Comparison of ENCODE assay signal across 32 cellular contexts in genomic region chr4:65719635-65720034, GRCh38. TPM values are rescaled to one million over a fixed set of nuclear protein-coding genes. Genes with fewer than 3 reads are reported as not detected.
"Had no signal": no experiment of that assay in that cellular context is flagged by ENCODE, and none has a peak within 500 bp of the region (broad histone marks: within the 10 kb centered on the region; RNA-seq: fewer than 3 reads in every experiment).

No MANE protein-coding gene starts in this region.

- H3K27me3 Mint-ChIP-seq: activated B cell treated with CpG ODN at 0.5 μM for 24 hours; activated CD8-positive, alpha-beta T cell treated with anti-CD3 and anti-CD28 coated beads for 36 hours; activated naive CD8-positive, alpha-beta T cell; activated T-helper 17 cell treated with anti-CD3 and anti-CD28 coated beads, Interleukin-2, amount 50 U/mL, for 72 hours; central memory CD8-positive, alpha-beta T cell; dendritic cell treated with granulocyte-macrophage colony-stimulating factor and Interleukin-4, amounts not matched to agents 40 ng/mL and 50 ng/mL, for 4 days had no signal

- H3K4me1 Mint-ChIP-seq: activated B cell treated with CpG ODN at 0.5 μM for 24 hours; activated T-helper 17 cell treated with anti-CD3 and anti-CD28 coated beads, Interleukin-2, amount 50 U/mL, for 72 hours; central memory CD8-positive, alpha-beta T cell; endodermal cell had no signal

- H3K36me3 ChIP-seq: brain microvascular endothelial cell, gastrocnemius medialis, heart left ventricle, WERI-Rb-1 had no signal

- H3K27ac Mint-ChIP-seq: activated B cell treated with CpG ODN at 0.5 μM for 24 hours; activated CD8-positive, alpha-beta T cell treated with anti-CD3 and anti-CD28 coated beads for 36 hours; activated naive CD8-positive, alpha-beta T cell; activated T-helper 17 cell treated with anti-CD3 and anti-CD28 coated beads, Interleukin-2, amount 50 U/mL, for 72 hours; dendritic cell treated with granulocyte-macrophage colony-stimulating factor and Interleukin-4, amounts not matched to agents 40 ng/mL and 50 ng/mL, for 4 days; endodermal cell had no signal

- H3K9me3 Mint-ChIP-seq: activated T-helper 17 cell treated with anti-CD3 and anti-CD28 coated beads, Interleukin-2, amount 50 U/mL, for 72 hours; dendritic cell treated with granulocyte-macrophage colony-stimulating factor and Interleukin-4, amounts not matched to agents 40 ng/mL and 50 ng/mL, for 4 days; endodermal cell had no signal

- H3K4me1 ChIP-seq: foreskin keratinocyte, gastrocnemius medialis, heart left ventricle had no signal

- H3K9me3 ChIP-seq: gastrocnemius medialis had no signal

- H3K36me3 Mint-ChIP-seq: activated naive CD8-positive, alpha-beta T cell had no signal

- H3K4me3 Mint-ChIP-seq: activated B cell treated with CpG ODN at 0.5 μM for 24 hours; activated CD8-positive, alpha-beta T cell treated with anti-CD3 and anti-CD28 coated beads for 36 hours; activated naive CD8-positive, alpha-beta T cell; activated T-cell treated with anti-CD3 and anti-CD28 coated beads, Interleukin-2, amount 50 U/mL, for 4 hours; activated T-helper 17 cell treated with anti-CD3 and anti-CD28 coated beads, Interleukin-2, amount 50 U/mL, for 72 hours; central memory CD8-positive, alpha-beta T cell; dendritic cell treated with granulocyte-macrophage colony-stimulating factor and Interleukin-4, amounts not matched to agents 40 ng/mL and 50 ng/mL, for 4 days; endodermal cell had no signal

- H3K27ac ChIP-seq: brain microvascular endothelial cell, coronary artery, dorsolateral prefrontal cortex, foreskin keratinocyte, gastrocnemius medialis, heart left ventricle, WERI-Rb-1 had no signal

- DNase-seq: activated B cell treated with CpG ODN at 0.5 μM for 24 hours; activated CD4-positive, alpha-beta T cell treated with anti-CD3 and anti-CD28 coated beads for 48 hours; activated CD4-positive, alpha-beta T cell treated with anti-CD3 and anti-CD28 coated beads, Interleukin-2, amount 50 U/mL, for 1 hour; activated CD4-positive, alpha-beta T cell treated with anti-CD3 and anti-CD28 coated beads, Interleukin-2, amount 50 U/mL, for 48 hours; activated CD8-positive, alpha-beta memory T cell treated with anti-CD3 and anti-CD28 coated beads for 24 hours; activated CD8-positive, alpha-beta T cell treated with anti-CD3 and anti-CD28 coated beads for 36 hours; activated effector memory CD4-positive, alpha-beta T cell treated with Interleukin-2 at 50 U/mL for 16 hours; activated gamma-delta T cell treated with Interleukin-2 at 50 U/mL for 16 hours; activated naive CD4-positive, alpha-beta T cell treated with anti-CD3 and anti-CD28 coated beads, Interleukin-2, amount 50 U/mL, for 16 hours; activated naive CD4-positive, alpha-beta T cell treated with Interleukin-2 at 50 U/mL for 16 hours; activated T-cell treated with anti-CD3 and anti-CD28 coated beads, Interleukin-2, amount 50 U/mL, for 4 hours; amniotic stem cell; anterior cingulate cortex; brain microvascular endothelial cell; dorsolateral prefrontal cortex; effector memory CD4-positive, alpha-beta T cell; endodermal cell; foreskin keratinocyte; gastrocnemius medialis; glutamatergic neuron; heart left ventricle; T1000; WERI-Rb-1 had no signal

- ATAC-seq: activated CD4-positive, CD25-positive, alpha-beta regulatory T cell treated with anti-CD3 and anti-CD28 coated beads, Interleukin-2, amount 50 U/mL, for 24 hours; activated CD8-positive, alpha-beta T cell treated with anti-CD3 and anti-CD28 coated beads for 36 hours; activated T-cell treated with anti-CD3 and anti-CD28 coated beads, Interleukin-2, amount 50 U/mL, for 4 hours; activated T-helper 17 cell treated with anti-CD3 and anti-CD28 coated beads, Interleukin-2, amount 50 U/mL, for 72 hours; esophagus mucosa; foreskin keratinocyte; gastrocnemius medialis; heart left ventricle had no signal

- H3K27me3 ChIP-seq: brain microvascular endothelial cell, dorsolateral prefrontal cortex, foreskin keratinocyte, gastrocnemius medialis, heart left ventricle had no signal

- H3K4me3 ChIP-seq: coronary artery, dorsolateral prefrontal cortex, gastrocnemius medialis, heart left ventricle had no signal

RNA-seq across cellular contexts. Expression of gene EPHA5, which starts 49.3 kb away (rescaled TPM):
- total RNA-seq: activated B cell treated with CpG ODN at 0.5 μM for 24 hours; activated CD8-positive, alpha-beta T cell treated with anti-CD3 and anti-CD28 coated beads for 36 hours; activated T-cell treated with anti-CD3 and anti-CD28 coated beads, Interleukin-2, amount 50 U/mL, for 4 hours; activated T-helper 17 cell treated with anti-CD3 and anti-CD28 coated beads, Interleukin-2, amount 50 U/mL, for 72 hours; esophagus mucosa; foreskin keratinocyte; gastrocnemius medialis; T-helper 1 cell treated with Interleukin-12 subunit alpha and Interleukin-12 subunit beta and Interleukin-4 antibody, amounts not matched to agents 30 ng/mL and 1 ng/mL, for 36 hours; T-helper 2 cell treated with Interferon-gamma antibody and Interleukin-4, amounts not matched to agents 100 ng/mL and 5 ng/mL, for 36 hours had no signal
